ENCODE assay signal across 28 cellular contexts in the genomic region with DNA sequence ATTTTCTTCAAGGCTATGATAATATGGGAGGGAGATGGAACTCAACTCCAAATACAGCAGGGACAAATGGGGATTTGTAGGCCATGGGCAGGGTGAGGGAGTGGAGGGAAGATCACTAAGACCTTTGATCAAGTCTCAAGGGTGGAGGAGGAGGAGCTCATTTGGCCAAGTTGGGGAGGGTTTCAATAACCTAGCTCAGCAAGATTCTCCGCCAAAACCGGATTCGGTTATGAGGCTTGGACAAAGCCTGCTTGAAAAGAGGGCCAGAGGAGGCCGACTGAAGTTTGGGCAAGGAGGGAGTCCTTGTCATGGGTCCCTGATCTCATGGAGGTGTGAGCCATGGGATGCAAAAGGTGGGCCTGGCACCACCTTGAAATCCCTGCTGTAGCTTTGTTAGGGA.
"Had no signal": no experiment of that assay in that cellular context is flagged by ENCODE, and none has a peak within 500 bp of the region (broad histone marks: within the 10 kb centered on the region; RNA-seq: fewer than 3 reads in every experiment).

No MANE protein-coding gene starts in this region.

- H3K27ac ChIP-seq: PC-9, SJSA1 had no signal

- H3K9ac ChIP-seq: SK-N-SH had no signal

- DNase-seq: Kasumi-1, MG63, NCI-H1048, NCI-H1092 treated with DMSO at 0.1 percent for 48 hours, NCI-H1105 treated with DMSO at 0.1 percent for 48 hours, NCI-H1417, NCI-H1436, NCI-H146, NCI-H1694, NCI-H187, NCI-H1930, NCI-H2081 treated with DMSO at 0.1 percent for 48 hours, NCI-H2107, NCI-H2171, NCI-H226, NCI-H446 treated with DMSO at 0.1 percent for 48 hours, NCI-H510A, NCI-H526, NCI-H69, NCI-H748 treated with DMSO at 0.1 percent for 48 hours, NCI-H82, PC-9, Right ventricle myocardium superior, SHP77 treated with DMSO at 0.1 percent for 48 hours, SK-N-SH, SW 1271, T-helper 1 cell had no signal

- H3K4me2 ChIP-seq: PC-9, SK-N-SH had no signal

- H3K9me3 ChIP-seq: MG63, SJSA1, SK-N-SH had no signal

- H3K36me3 ChIP-seq: MG63, SJSA1 had no signal

- H3K27me3 ChIP-seq: MG63 had no signal

- H3K4me1 ChIP-seq: SJSA1 had no signal

- H3K4me3 ChIP-seq: MG63, PC-9, SJSA1 had no signal
